ENCODE assay signal across 8 cellular contexts in genomic region chr11:2269601-2270321, GRCh38. TPM values are rescaled to one million over a fixed set of nuclear protein-coding genes. Genes with fewer than 3 reads are reported as not detected.
A peak's percentile ranks its signal among the peaks of the same experiment; 100 is the strongest.
DNase-seq lines count a peak whose midpoint lies in the region; ATAC-seq and TF ChIP-seq lines count a peak whose summit lies in the region.

No MANE protein-coding gene starts in this region.

- no peak for ATAC-seq in GM19035 (IDR thresholded peaks at IDR 0.05; ENCODE audit: unreplicated experiment)

- no peaks in the 10 kb centered on the region for H3K9me3 Mint-ChIP-seq in activated CD4-positive, alpha-beta T cell treated with anti-CD3 and anti-CD28 coated beads, Interleukin-2, amount 10 ng/mL, durations not matched to agents 24 days and 14 days

- in situ Hi-C loops in transverse colon (cut with MboI; ENCODE audit: low pct_ligation_motif_present in 1 of 4, low pct_unique_long_range_greater_than_20kb in 1 of 4, low sequenced_read_pairs in 3 of 4): loop anchor here in 1 of 4 donors (10.0 kb wide), 1 partner anchor 65 kb away; no protein-coding TSS in a partner anchor

- peak overlapping the region; percentile 70 for H3K27ac Mint-ChIP-seq in activated CD4-positive, alpha-beta T cell treated with anti-CD3 and anti-CD28 coated beads, Interleukin-2, amount 10 ng/mL, durations not matched to agents 24 days and 14 days

- no peak for TF ChIP-seq EP300 in transverse colon (IDR thresholded peaks at IDR 0.05; ENCODE audit: low read depth)

- peaks cover 19% of the 10 kb centered on the region for H3K4me1 Mint-ChIP-seq in activated CD4-positive, alpha-beta T cell treated with anti-CD3 and anti-CD28 coated beads, Interleukin-2, amount 10 ng/mL, durations not matched to agents 24 days and 14 days

- peaks cover 30% of the 10 kb centered on the region for H3K27me3 Mint-ChIP-seq in activated CD4-positive, alpha-beta T cell treated with anti-CD3 and anti-CD28 coated beads, Interleukin-2, amount 10 ng/mL, durations not matched to agents 24 days and 14 days

- H3K4me1 ChIP-seq in mesodermal cell (ENCODE audit: control insufficient read depth, insufficient read depth, low read length, poor library complexity, severe bottlenecking) (no peaks in the 10 kb centered on the region), transverse colon (peaks cover 0 to 30% (median 26%) of the 10 kb centered on the region in 4 donors)

- H3K4me3 Mint-ChIP-seq in activated CD4-positive, alpha-beta T cell treated with anti-CD3 and anti-CD28 coated beads, Interleukin-2, amount 10 ng/mL, durations not matched to agents 24 days and 14 days: peak overlapping the region; percentile 70

- TF ChIP-seq POLR2A in transverse colon (IDR thresholded peaks at IDR 0.05): no peak

- H3K27me3 ChIP-seq in transverse colon: peaks cover 51% of the 10 kb centered on the region

- H3K4me3 ChIP-seq in epithelial cell of esophagus (ENCODE audit: low read length): peak overlapping the region; percentile 44
- peak overlapping the region; percentile 32 for H3K4me3 ChIP-seq in mesodermal cell (ENCODE audit: extremely low read depth, insufficient read depth, low read length, poor library complexity, severe bottlenecking)
- H3K4me3 ChIP-seq in transverse colon: peak overlapping the region; percentile 10 to 51 (median 34)

- H3K27ac ChIP-seq in mesodermal cell (ENCODE audit: low read depth, low read length, severe bottlenecking) (no peak overlapping the region), transverse colon (peak overlapping the region; percentile 57 to 66 (median 62))

- H3K9me3 ChIP-seq in mesodermal cell (ENCODE audit: control insufficient read depth, low read length): no peaks in the 10 kb centered on the region
- no peaks in the 10 kb centered on the region for H3K9me3 ChIP-seq in transverse colon

- H3K36me3 ChIP-seq in mesodermal cell (ENCODE audit: control insufficient read depth, insufficient read depth, low read length) (no peaks in the 10 kb centered on the region), transverse colon (no peaks in the 10 kb centered on the region)

- TF ChIP-seq CTCF in epithelial cell of esophagus (IDR thresholded peaks at IDR 0.05; ENCODE audit: insufficient read depth, low read depth, low read length, missing control alignments): peak; percentile 31
- peak in 2 of 5 experiments; percentile 31 to 32 for TF ChIP-seq CTCF in transverse colon (IDR thresholded peaks at IDR 0.05)

- no peaks in the 10 kb centered on the region for H3K36me3 Mint-ChIP-seq in activated CD4-positive, alpha-beta T cell treated with anti-CD3 and anti-CD28 coated beads, Interleukin-2, amount 10 ng/mL, durations not matched to agents 24 days and 14 days (ENCODE audit: low read depth)

- intact Hi-C loops in activated CD4-positive, alpha-beta T cell treated with anti-CD3 and anti-CD28 coated beads, Interleukin-2, amount 10 ng/mL, durations not matched to agents 24 days and 14 days (cut with micrococcal nuclease): loop anchor here (2.0 to 10.0 kb wide), 3 partner anchors 193 to 615 kb away; partner anchors contain the start of gene CDKN1C
- intact Hi-C loops in transverse colon (cut with DNase I; ENCODE audit: low total_unique reads): no loop called here

- peak; percentile 78 for DNase-seq in activated effector memory CD4-positive, alpha-beta T cell treated with anti-CD3 and anti-CD28 coated beads, Interleukin-2, amount 50 U/mL, for 16 hours
- no peak for DNase-seq in activated effector memory CD4-positive, alpha-beta T cell treated with Interleukin-2 at 50 U/mL for 16 hours
- peak; percentile 84 for DNase-seq in activated CD4-positive, alpha-beta T cell treated with anti-CD3 and anti-CD28 coated beads, Interleukin-2, amount 10 ng/mL, durations not matched to agents 24 days and 14 days
- DNase-seq in epithelial cell of esophagus (ENCODE audit: low read depth) (peak; percentile 84), transverse colon (peak; percentile 66), C1 segment of cervical spinal cord (lab: John Stamatoyannopoulos, UW) (no peak)

- WGBS in mesodermal cell (ENCODE audit: insufficient coverage in 2 of 2), 2 experiments: 2 to 3% methylated on average over 62 to 86 of the region's 104 CpGs
- 0 to 1% methylated on average over 3 to 30 of the region's 104 CpGs for whole genome bisulfite sequencing in transverse colon (ENCODE audit: low coverage in 1 of 2), 2 donors

RNA-seq across cellular contexts. Expression of gene ASCL2, which starts 0.6 kb away (rescaled TPM):
- total RNA-seq in activated CD4-positive, alpha-beta T cell treated with anti-CD3 and anti-CD28 coated beads, Interleukin-2, amount 10 ng/mL, durations not matched to agents 24 days and 14 days: 0.62 and 0.96 TPM in 2 replicates
- not detected for polyA plus RNA-seq in mesodermal cell (2013, experiment 1 of 2)
- polyA plus RNA-seq in mesodermal cell (2013, experiment 2 of 2): not detected
- 10 to 100 TPM in 1 of 4 donors, 1 to 10 TPM in 2, not detected in 1; 2.3 to 14.7 (median 3.0) TPM for total RNA-seq in transverse colon

RNA-seq across cellular contexts. Expression of gene C11orf21, which starts 32.0 kb away (rescaled TPM):
- total RNA-seq in activated CD4-positive, alpha-beta T cell treated with anti-CD3 and anti-CD28 coated beads, Interleukin-2, amount 10 ng/mL, durations not matched to agents 24 days and 14 days: 2.4 and 2.6 TPM in 2 replicates
- not detected for polyA plus RNA-seq in mesodermal cell (2013, experiment 1 of 2)
- 0.15 TPM for polyA plus RNA-seq in mesodermal cell (2013, experiment 2 of 2)
- total RNA-seq in transverse colon: under 1 TPM in 1 of 4 donors, not detected in 3; 0.27 TPM

RNA-seq across cellular contexts. Expression of gene TSPAN32, which starts 32.1 kb away (rescaled TPM):
- total RNA-seq in activated CD4-positive, alpha-beta T cell treated with anti-CD3 and anti-CD28 coated beads, Interleukin-2, amount 10 ng/mL, durations not matched to agents 24 days and 14 days: 2.4 and 2.6 TPM in 2 replicates
- 1.5 TPM for polyA plus RNA-seq in mesodermal cell (2013, experiment 1 of 2)
- polyA plus RNA-seq in mesodermal cell (2013, experiment 2 of 2): 0.51 TPM
- total RNA-seq in transverse colon: under 1 TPM in 2 of 4 donors, not detected in 2; 0.16 to 0.96 TPM

Comparison
In these comparisons a context has a peak if more than half of its experiments do, and no peak if none do; other contexts are left out.
1. DNase-seq: peak in activated effector memory CD4-positive, alpha-beta T cell treated with anti-CD3 and anti-CD28 coated beads, Interleukin-2, amount 50 U/mL, for 16 hours (single experiment), activated CD4-positive, alpha-beta T cell treated with anti-CD3 and anti-CD28 coated beads, Interleukin-2, amount 10 ng/mL, durations not matched to agents 24 days and 14 days (single experiment), epithelial cell of esophagus (single experiment) and transverse colon (single experiment); none in activated effector memory CD4-positive, alpha-beta T cell treated with Interleukin-2 at 50 U/mL for 16 hours (single experiment) and C1 segment of cervical spinal cord (0 of 14).
2. Peak in every context shown above with its lines, with median percentiles within 50 percentile points of each other: H3K4me3 ChIP-seq.